15 cellular contexts compared by ENCODE assay signal in genomic region chr1:224169876-224170275, GRCh38. TPM values are rescaled to one million over a fixed set of nuclear protein-coding genes. Genes with fewer than 3 reads are reported as not detected.
A peak's percentile ranks its signal among the peaks of the same experiment; 100 is the strongest.
DNase-seq lines count a peak whose midpoint lies in the region; ATAC-seq and TF ChIP-seq lines count a peak whose summit lies in the region.
"Had no signal": no experiment of that assay in that cellular context is flagged by ENCODE, and none has a peak within 500 bp of the region (broad histone marks: within the 10 kb centered on the region; RNA-seq: fewer than 3 reads in every experiment).

No MANE protein-coding gene starts in this region.

- ATAC-seq in CD4-positive, alpha-beta T cell (ENCODE audit: poor library complexity), result no peak
- ATAC-seq in activated CD8-positive, alpha-beta T cell treated with anti-CD3 and anti-CD28 coated beads for 36 hours, result no peak
- no peak for ATAC-seq in naive thymus-derived CD8-positive, alpha-beta T cell
- ATAC-seq in GM18520 (IDR thresholded peaks at IDR 0.05; ENCODE audit: unreplicated experiment), result no peak
- no peak for ATAC-seq in heart left ventricle

- no peak for TF ChIP-seq POLR2A in heart left ventricle (IDR thresholded peaks at IDR 0.05)

- peak overlapping the region; percentile 45 for H3K27ac Mint-ChIP-seq in CD4-positive, alpha-beta T cell
- peak overlapping the region; percentile 49 for H3K27ac Mint-ChIP-seq in activated CD8-positive, alpha-beta T cell treated with anti-CD3 and anti-CD28 coated beads for 36 hours
- H3K27ac Mint-ChIP-seq in naive thymus-derived CD8-positive, alpha-beta T cell, result peak overlapping the region in 5 of 10 donors; percentile 6 to 52 (median 13)

- POLR2A ChIA-PET in CD4-positive, alpha-beta T cell (lab: Charles Lee), result interaction anchor here (1.1 to 4.9 kb wide), 3 partner anchors 9 to 17 kb away, joined by 4 to 80 read pairs (median 5); partner anchors contain the start of gene DEGS1
- POLR2A ChIA-PET in activated CD8-positive, alpha-beta T cell treated with anti-CD3 and anti-CD28 coated beads for 36 hours (lab: Charles Lee), result interaction anchor here (1.2 to 3.0 kb wide), 3 partner anchors 9 to 23 kb away, joined by 3 to 39 read pairs (median 5); partner anchors contain the start of gene DEGS1
- POLR2A ChIA-PET in naive thymus-derived CD8-positive, alpha-beta T cell (lab: Charles Lee), result interaction anchor here (0.5 to 1.8 kb wide), 4 partner anchors 9 to 179 kb away, joined by 3 to 19 read pairs (median 5); partner anchors contain the start of gene DEGS1

- WGBS in heart left ventricle, 4 donors, result 81 to 85% (median 81%) methylated on average over 1 of the region's 1 CpG

- DNase-seq in CD4-positive, alpha-beta T cell, result no peak
- no peak for DNase-seq in activated CD8-positive, alpha-beta T cell treated with anti-CD3 and anti-CD28 coated beads for 36 hours
- no peak for DNase-seq in naive thymus-derived CD8-positive, alpha-beta T cell
- DNase-seq in globus pallidus (ENCODE audit: low spot score), result no peak
- no peak for DNase-seq in heart left ventricle
- DNase-seq: cerebellar nuclear complex; KBM-7; left cardiac atrium; NCI-H226; stimulated activated naive CD4-positive, alpha-beta T cell treated with Interleukin-2 at 50 U/mL for 16 hours had no signal

- peak overlapping the region; percentile 59 for H3K4me3 Mint-ChIP-seq in CD4-positive, alpha-beta T cell
- H3K4me3 Mint-ChIP-seq in activated CD8-positive, alpha-beta T cell treated with anti-CD3 and anti-CD28 coated beads for 36 hours, result no peak overlapping the region
- H3K4me3 Mint-ChIP-seq in naive thymus-derived CD8-positive, alpha-beta T cell, result peak overlapping the region in 6 of 10 donors; percentile 18 to 75 (median 57)

- H3K36me3 Mint-ChIP-seq in CD4-positive, alpha-beta T cell (ENCODE audit: low read depth), result no peaks in the 10 kb centered on the region
- H3K36me3 Mint-ChIP-seq in activated CD8-positive, alpha-beta T cell treated with anti-CD3 and anti-CD28 coated beads for 36 hours (ENCODE audit: low read depth), result peaks cover 6% of the 10 kb centered on the region
- no peaks in the 10 kb centered on the region for H3K36me3 Mint-ChIP-seq in naive thymus-derived CD8-positive, alpha-beta T cell
- H3K36me3 Mint-ChIP-seq: CD4-positive, CD25-positive, alpha-beta regulatory T cell had no signal

- CTCF ChIA-PET in CD4-positive, alpha-beta T cell (lab: Charles Lee), result interaction anchor here (0.7 to 1.6 kb wide), 3 partner anchors 18 to 163 kb away, joined by 3 to 12 read pairs (median 5); no protein-coding TSS in a partner anchor
- CTCF ChIA-PET in activated CD8-positive, alpha-beta T cell treated with anti-CD3 and anti-CD28 coated beads for 36 hours (lab: Charles Lee), result interaction anchor here (0.9 to 5.2 kb wide), 7 partner anchors 9 to 63 kb away, joined by 3 to 22 read pairs (median 6); partner anchors contain the start of gene DEGS1

- peaks cover 32% of the 10 kb centered on the region for H3K4me1 Mint-ChIP-seq in CD4-positive, alpha-beta T cell (ENCODE audit: low read depth)
- H3K4me1 Mint-ChIP-seq in activated CD8-positive, alpha-beta T cell treated with anti-CD3 and anti-CD28 coated beads for 36 hours (ENCODE audit: low read depth), result peaks cover 33% of the 10 kb centered on the region
- H3K4me1 Mint-ChIP-seq in naive thymus-derived CD8-positive, alpha-beta T cell, result peaks cover 17 to 36% (median 31%) of the 10 kb centered on the region in 4 donors

- H3K27ac ChIP-seq in CD4-positive, alpha-beta T cell (ENCODE audit: low read depth, low read length), result no peak overlapping the region
- peak overlapping the region in 1 of 12 donors; percentile 88 for H3K27ac ChIP-seq in heart left ventricle
- H3K27ac ChIP-seq: SJSA1 had no signal

- no peaks in the 10 kb centered on the region for H3K36me3 ChIP-seq in heart left ventricle
- H3K36me3 ChIP-seq: SJSA1 had no signal

- H3K4me3 ChIP-seq in GM12875 (ENCODE audit: low read depth, low read length) (peak overlapping the region; percentile 8), heart left ventricle (no peak overlapping the region)
- H3K4me3 ChIP-seq: SJSA1, smooth muscle cell had no signal

- intact Hi-C loops in CD4-positive, alpha-beta T cell (cut with DNase I, micrococcal nuclease), result loop anchor here (1.0 to 2.0 kb wide), 4 partner anchors 12 to 163 kb away; partner anchors contain the start of gene NVL (in 1 of the 2)
- intact Hi-C loops in activated CD8-positive, alpha-beta T cell treated with anti-CD3 and anti-CD28 coated beads for 36 hours (cut with micrococcal nuclease), result no loop called here
- intact Hi-C loops in heart left ventricle (cut with DNase I), result no loop called here

- H3K4me1 ChIP-seq in heart left ventricle, result peaks cover 0 to 28% (median 9%) of the 10 kb centered on the region in 12 donors

- H3K27me3 Mint-ChIP-seq in CD4-positive, alpha-beta T cell, result no peaks in the 10 kb centered on the region
- no peaks in the 10 kb centered on the region for H3K27me3 Mint-ChIP-seq in activated CD8-positive, alpha-beta T cell treated with anti-CD3 and anti-CD28 coated beads for 36 hours
- no peaks in the 10 kb centered on the region for H3K27me3 Mint-ChIP-seq in naive thymus-derived CD8-positive, alpha-beta T cell

- no peaks in the 10 kb centered on the region for H3K27me3 ChIP-seq in CD4-positive, alpha-beta T cell (ENCODE audit: control insufficient read depth, insufficient read depth, low read length)
- H3K27me3 ChIP-seq in heart left ventricle, result no peaks in the 10 kb centered on the region
- H3K27me3 ChIP-seq: SJSA1 had no signal

- TF ChIP-seq CTCF in CD4-positive, alpha-beta T cell (IDR thresholded peaks at IDR 0.05), result no peak
- TF ChIP-seq CTCF in GM12875 (IDR thresholded peaks at IDR 0.05; ENCODE audit: borderline replicate concordance, insufficient read depth, low read depth, low read length) (no peak), heart left ventricle (IDR thresholded peaks at IDR 0.05) (no peak)
- TF ChIP-seq CTCF in activated CD8-positive, alpha-beta T cell treated with anti-CD3 and anti-CD28 coated beads for 36 hours (IDR thresholded peaks at IDR 0.05), result no peak

- H3K9me3 ChIP-seq in CD4-positive, alpha-beta T cell (ENCODE audit: control insufficient read depth, low read length), result no peaks in the 10 kb centered on the region
- no peaks in the 10 kb centered on the region for H3K9me3 ChIP-seq in heart left ventricle
- H3K9me3 ChIP-seq: SJSA1 had no signal

- no peaks in the 10 kb centered on the region for H3K9me3 Mint-ChIP-seq in CD4-positive, alpha-beta T cell
- H3K9me3 Mint-ChIP-seq in activated CD8-positive, alpha-beta T cell treated with anti-CD3 and anti-CD28 coated beads for 36 hours, result peaks cover 6% of the 10 kb centered on the region
- no peaks in the 10 kb centered on the region for H3K9me3 Mint-ChIP-seq in naive thymus-derived CD8-positive, alpha-beta T cell
- H3K9me3 Mint-ChIP-seq: CD4-positive, CD25-positive, alpha-beta regulatory T cell had no signal

RNA-seq across cellular contexts. Expression of gene DEGS1, which starts 13.2 kb away (rescaled TPM):
- total RNA-seq in CD4-positive, alpha-beta T cell, result 10 to 100 TPM; 54.0 to 59.1 TPM
- total RNA-seq in activated CD8-positive, alpha-beta T cell treated with anti-CD3 and anti-CD28 coated beads for 36 hours, result 10 to 100 TPM; 32.3 to 33.8 TPM
- total RNA-seq in naive thymus-derived CD8-positive, alpha-beta T cell, result 10 to 100 TPM; 35.0 to 35.2 TPM
- 10 to 100 TPM; 49.0 to 77.9 (median 63.4) TPM for polyA plus RNA-seq in naive thymus-derived CD8-positive, alpha-beta T cell
- 10 to 100 TPM; 35.8 to 75.2 (median 46.3) TPM for total RNA-seq in heart left ventricle
- 10 to 100 TPM; 40.9 to 54.5 TPM for polyA plus RNA-seq in heart left ventricle

RNA-seq across cellular contexts. Expression of gene FBXO28, which starts 56.0 kb away (rescaled TPM):
- 10 to 100 TPM; 32.5 to 37.1 TPM for total RNA-seq in CD4-positive, alpha-beta T cell
- total RNA-seq in activated CD8-positive, alpha-beta T cell treated with anti-CD3 and anti-CD28 coated beads for 36 hours, result 10 to 100 TPM; 21.5 to 21.7 TPM
- total RNA-seq in naive thymus-derived CD8-positive, alpha-beta T cell, result 10 to 100 TPM; 38.8 to 45.9 TPM
- polyA plus RNA-seq in naive thymus-derived CD8-positive, alpha-beta T cell, result 10 to 100 TPM; 15.5 to 16.1 (median 15.9) TPM
- 10 to 100 TPM; 17.0 to 24.5 (median 19.3) TPM for total RNA-seq in heart left ventricle
- polyA plus RNA-seq in heart left ventricle, result 10 to 100 TPM in 1 of 2 donors, 1 to 10 TPM in 1; 5.4 to 13.1 TPM

Comparison
In these comparisons a context has a peak if more than half of its experiments do, and no peak if none do; other contexts are left out.
1. intact Hi-C loops: an anchor here in CD4-positive, alpha-beta T cell (1.0 to 2.0 kb wide); none called in activated CD8-positive, alpha-beta T cell treated with anti-CD3 and anti-CD28 coated beads for 36 hours and heart left ventricle.